Comparison of ENCODE assay signal across 27 cellular contexts in genomic region chr14:101491841-101492240, GRCh38.
"Had no signal": no experiment of that assay in that cellular context is flagged by ENCODE, and none has a peak within 500 bp of the region (broad histone marks: within the 10 kb centered on the region; RNA-seq: fewer than 3 reads in every experiment).

No MANE protein-coding gene starts in this region.

- H3K27ac Mint-ChIP-seq: activated naive CD4-positive, alpha-beta T cell treated with anti-CD3 and anti-CD28 coated beads, Interleukin-2, amount 50 U/mL, for 24 hours; effector memory CD8-positive, alpha-beta T cell; immature natural killer cell; nephron; stimulated activated naive B cell treated with anti-CD40 and anti-IgM and Interleukin-4, amounts not matched to agents 10 μg/mL and 1 μg/mL and 100 μg/mL, for 72 hours; WTC11 had no signal

- H3K4me2 ChIP-seq: hepatocyte had no signal

- H3K4me3 ChIP-seq: body of pancreas, cardiac muscle cell, hepatocyte, left lung, pancreas, skin epidermis, upper lobe of left lung had no signal

- H3K27me3 ChIP-seq: body of pancreas, cardiac muscle cell, hepatocyte, pancreas, upper lobe of left lung had no signal

- H3K4me3 Mint-ChIP-seq: activated naive CD4-positive, alpha-beta T cell treated with anti-CD3 and anti-CD28 coated beads, Interleukin-2, amount 50 U/mL, for 24 hours; effector memory CD8-positive, alpha-beta T cell; immature natural killer cell; nephron; stimulated activated naive B cell treated with anti-CD40 and anti-IgM and Interleukin-4, amounts not matched to agents 10 μg/mL and 1 μg/mL and 100 μg/mL, for 72 hours; WTC11 had no signal

- H3K4me1 Mint-ChIP-seq: activated naive CD4-positive, alpha-beta T cell treated with anti-CD3 and anti-CD28 coated beads, Interleukin-2, amount 50 U/mL, for 24 hours; immature natural killer cell; nephron; stimulated activated naive B cell treated with anti-CD40 and anti-IgM and Interleukin-4, amounts not matched to agents 10 μg/mL and 1 μg/mL and 100 μg/mL, for 72 hours had no signal

- H3K36me3 Mint-ChIP-seq: activated naive CD4-positive, alpha-beta T cell treated with anti-CD3 and anti-CD28 coated beads, Interleukin-2, amount 50 U/mL, for 24 hours had no signal

- H3K79me2 ChIP-seq: hepatocyte had no signal

- H3K9me3 ChIP-seq: body of pancreas, neutrophil, pancreas had no signal

- H3K36me3 ChIP-seq: cardiac muscle cell, left lung, neutrophil, pancreas, upper lobe of left lung had no signal

- ATAC-seq: body of pancreas; effector memory CD8-positive, alpha-beta T cell; esophagus mucosa; left lung; pancreas; right cardiac atrium; stimulated activated naive B cell treated with anti-CD40 and anti-IgM and Interleukin-4, amounts not matched to agents 10 μg/mL and 1 μg/mL and 100 μg/mL, for 72 hours; WTC11 had no signal

- H2AFZ ChIP-seq: hepatocyte had no signal

- DNase-seq: activated CD4-positive, alpha-beta T cell treated with anti-CD3 and anti-CD28 coated beads for 4 hours; activated CD4-positive, alpha-beta T cell treated with anti-CD3 and anti-CD28 coated beads, Interleukin-2, amount 50 U/mL, for 48 hours; activated T-cell treated with anti-CD3 and anti-CD28 coated beads, Interleukin-2, amount 50 U/mL, for 48 hours; anterior cingulate cortex; dermis blood vessel endothelial cell; effector memory CD8-positive, alpha-beta T cell; foreskin melanocyte; immature natural killer cell; mammary epithelial cell; midbrain; stimulated activated CD4-positive, alpha-beta T cell treated with anti-CD3 and anti-CD28 coated beads, Interleukin-2, amount 100 ng/mL, for 24 hours; stimulated activated naive B cell treated with anti-CD40 and anti-IgM and Interleukin-4, amounts not matched to agents 10 μg/mL and 1 μg/mL and 100 μg/mL, for 72 hours had no signal

- H3K4me1 ChIP-seq: left lung, upper lobe of left lung had no signal

- H3K27ac ChIP-seq: body of pancreas, cardiac muscle cell, hepatocyte, left lung, neutrophil, pancreas, skin epidermis, upper lobe of left lung had no signal

- FAIRE-seq: endothelial cell of umbilical vein, pancreas, TTC549 had no signal
